23 cellular contexts compared by ENCODE assay signal in the genomic region with DNA sequence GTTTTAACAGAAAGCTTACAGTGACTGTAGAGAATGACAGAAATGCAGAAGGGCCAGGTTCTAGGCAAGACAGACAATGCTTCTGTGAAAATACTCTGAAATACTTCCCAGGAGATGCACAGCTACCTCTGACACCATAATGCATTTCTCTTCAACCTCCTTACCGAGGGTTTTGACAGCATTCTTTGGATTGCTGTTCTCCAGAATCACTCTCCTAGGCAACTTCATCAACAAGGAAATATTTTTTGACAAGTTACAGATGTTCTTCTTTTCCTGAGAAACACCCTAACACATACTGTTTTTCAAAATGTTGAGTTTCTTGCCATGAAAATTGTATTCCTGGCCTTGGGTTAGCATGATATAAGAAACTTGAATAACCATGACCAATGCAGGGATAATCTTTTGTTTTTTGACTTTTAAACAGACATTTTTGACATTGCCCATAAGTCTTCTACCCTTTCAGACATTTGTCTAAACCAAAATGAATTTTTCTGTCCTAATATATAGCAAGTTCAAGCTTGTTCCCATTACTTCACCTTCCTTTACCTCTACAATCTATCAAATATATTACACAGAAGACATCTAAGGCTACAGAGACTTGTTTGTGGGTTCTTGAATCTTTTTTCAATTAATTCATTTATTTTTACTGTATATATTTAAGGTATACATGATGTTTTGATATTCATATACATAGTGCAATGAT.
DNase-seq lines count a peak whose midpoint lies in the region; ATAC-seq and TF ChIP-seq lines count a peak whose summit lies in the region.
"Had no signal": no experiment of that assay in that cellular context is flagged by ENCODE, and none has a peak within 500 bp of the region (broad histone marks: within the 10 kb centered on the region; RNA-seq: fewer than 3 reads in every experiment).

No MANE protein-coding gene starts in this region.

- H4K20me1 ChIP-seq in smooth muscle cell (ENCODE audit: low read depth): no peaks in the 10 kb centered on the region

- no peak overlapping the region for H2AFZ ChIP-seq in smooth muscle cell (ENCODE audit: low read depth)
- H2AFZ ChIP-seq: GM23338 had no signal

- intact Hi-C loops in Right ventricle myocardium inferior (cut with DNase I) (no loop called here), cardiac septum (cut with DNase I) (no loop called here)

- 45% methylated on average over 1 of the region's 1 CpG for WGBS in smooth muscle cell (ENCODE audit: low lambda C conversion rate)

- DNase-seq in Right ventricle myocardium inferior (ENCODE audit: missing footprints) (no peak), cardiac septum (ENCODE audit: low spot score) (no peak), brain microvascular endothelial cell (peak; percentile 66), foreskin keratinocyte (peak; percentile 33 to 62), smooth muscle cell (lab: John Stamatoyannopoulos, UW; ENCODE audit: unreplicated experiment) (no peak), SW480 (ENCODE audit: low spot score) (no peak), NCI-H2171 treated with DMSO at 0.1 percent for 48 hours (lab: John Stamatoyannopoulos, UW) (no peak), kidney tubule cell (ENCODE audit: low spot score) (no peak)
- DNase-seq: 8988T; activated CD4-positive, alpha-beta T cell treated with anti-CD3 and anti-CD28 coated beads, Interleukin-2, amount 10 ng/mL, durations not matched to agents 7 days and 5 days; activated gamma-delta T cell; adrenal gland; DMS153; left colon; MG63; NCI-H1436 treated with DMSO at 0.1 percent for 48 hours; NCI-H774; OCI-M1; SHP77 treated with DMSO at 0.1 percent for 48 hours; stimulated activated CD4-positive, alpha-beta T cell treated with anti-CD3 and anti-CD28 coated beads, Interleukin-12 subunit alpha, Interleukin-12 subunit beta, amount 100 ng/mL, for 4 hours; uterus had no signal

- ATAC-seq in Right ventricle myocardium inferior: peak; percentile 59
- ATAC-seq in foreskin keratinocyte: no peak
- ATAC-seq: GM23338, HepG2, left colon had no signal

- in situ Hi-C loops in brain microvascular endothelial cell (cut with HindIII; ENCODE audit: low pct_ligation_motif_present, low sequenced_read_pairs): no loop called here

- H3K36me3 ChIP-seq in brain microvascular endothelial cell (replicated peaks) (no peaks in the 10 kb centered on the region), smooth muscle cell (ENCODE audit: low read depth) (no peaks in the 10 kb centered on the region)
- H3K36me3 ChIP-seq: adrenal gland, MG63, uterus had no signal

- H3F3A ChIP-seq in smooth muscle cell (ENCODE audit: low read depth): peaks cover 2% of the 10 kb centered on the region

- no peaks in the 10 kb centered on the region for H3K27me3 ChIP-seq in brain microvascular endothelial cell (replicated peaks)
- no peaks in the 10 kb centered on the region for H3K27me3 ChIP-seq in foreskin keratinocyte
- H3K27me3 ChIP-seq in smooth muscle cell (ENCODE audit: low read depth): no peaks in the 10 kb centered on the region
- H3K27me3 ChIP-seq: adrenal gland, MG63, uterus had no signal

- H3K79me2 ChIP-seq in smooth muscle cell (ENCODE audit: low read depth): no peaks in the 10 kb centered on the region

- TF ChIP-seq CTCF in brain microvascular endothelial cell (IDR thresholded peaks at IDR 0.05; ENCODE audit: low read depth, low read length, missing control alignments) (no peak), foreskin keratinocyte (conservative IDR thresholded peaks at IDR 0.05) (no peak), smooth muscle cell (IDR thresholded peaks at IDR 0.05; ENCODE audit: borderline replicate concordance, insufficient read depth, poor library complexity, severe bottlenecking) (no peak)

- no peak overlapping the region for H3K4me2 ChIP-seq in smooth muscle cell
- H3K4me2 ChIP-seq: GM23338 had no signal

- peak overlapping the region; percentile 89 for H3K27ac ChIP-seq in brain microvascular endothelial cell
- H3K27ac ChIP-seq in foreskin keratinocyte: no peak overlapping the region
- peak overlapping the region; percentile 61 for H3K27ac ChIP-seq in smooth muscle cell (ENCODE audit: low read depth)
- H3K27ac ChIP-seq: adrenal gland, uterus had no signal

- no peak overlapping the region for H3K4me3 ChIP-seq in brain microvascular endothelial cell (ENCODE audit: low read depth, low read length)
- no peak overlapping the region for H3K4me3 ChIP-seq in smooth muscle cell
- H3K4me3 ChIP-seq: adrenal gland, GM23338, MG63, uterus had no signal

- H3K9me3 ChIP-seq in smooth muscle cell (replicated peaks; ENCODE audit: low read depth): no peaks in the 10 kb centered on the region
- H3K9me3 ChIP-seq: adrenal gland, MG63, uterus had no signal

- no peak overlapping the region for H3K9ac ChIP-seq in smooth muscle cell (ENCODE audit: low read depth)

- no peaks in the 10 kb centered on the region for H3K4me1 ChIP-seq in foreskin keratinocyte
- peaks cover 6% of the 10 kb centered on the region for H3K4me1 ChIP-seq in smooth muscle cell (ENCODE audit: low read depth)
- H3K4me1 ChIP-seq: adrenal gland, uterus had no signal

Comparison
In these comparisons a context has a peak if more than half of its experiments do, and no peak if none do; other contexts are left out.
1. DNase-seq: peak in brain microvascular endothelial cell (single experiment) and foreskin keratinocyte (2 of 2); none in Right ventricle myocardium inferior (single experiment), cardiac septum (single experiment), smooth muscle cell (single experiment), SW480 (single experiment), NCI-H2171 treated with DMSO at 0.1 percent for 48 hours (single experiment) and kidney tubule cell (single experiment).